8 cellular contexts compared by ENCODE assay signal in the genomic region with DNA sequence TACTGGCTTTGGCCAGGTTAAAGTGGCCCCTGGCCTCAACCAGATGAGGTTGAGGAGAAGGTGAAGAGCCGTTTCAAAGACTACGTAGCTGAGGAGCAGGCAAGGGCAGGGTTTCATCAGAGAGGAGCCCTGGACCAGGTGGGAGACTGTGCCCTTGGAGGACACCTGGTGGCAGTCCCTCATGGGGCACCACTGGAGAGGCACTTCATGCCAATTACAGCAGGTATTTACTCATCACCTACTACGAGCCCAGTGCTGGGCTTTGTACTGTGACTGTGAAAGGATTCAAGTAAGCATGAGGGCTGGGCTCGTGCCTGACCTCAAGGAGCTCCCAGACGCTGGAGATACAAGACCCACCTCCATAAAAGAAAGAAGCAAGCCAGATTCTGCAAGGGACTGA. TPM values are rescaled to one million over a fixed set of nuclear protein-coding genes. Genes with fewer than 3 reads are reported as not detected.
DNase-seq lines count a peak whose midpoint lies in the region; ATAC-seq and TF ChIP-seq lines count a peak whose summit lies in the region.

No MANE protein-coding gene starts in this region.

- intact Hi-C loops in left cardiac atrium (cut with DNase I) (no loop called here), Right ventricle myocardium inferior (cut with DNase I) (no loop called here), left ventricle myocardium inferior (cut with micrococcal nuclease) (no loop called here), upper lobe of right lung (cut with DNase I) (no loop called here)
- intact Hi-C loops in activated CD4-positive, alpha-beta memory T cell treated with anti-CD3 and anti-CD28 coated beads for 36 hours (cut with micrococcal nuclease), result loop anchor here (1.0 kb wide), 2 partner anchors 136 to 236 kb away; no protein-coding TSS in a partner anchor

- no peaks in the 10 kb centered on the region for H3K36me3 ChIP-seq in left ventricle myocardium inferior
- H3K36me3 ChIP-seq in upper lobe of right lung, result no peaks in the 10 kb centered on the region

- H3K4me3 ChIP-seq in left ventricle myocardium inferior, result no peak overlapping the region
- no peak overlapping the region for H3K4me3 ChIP-seq in upper lobe of right lung

- H3K4me1 ChIP-seq in left ventricle myocardium inferior (no peaks in the 10 kb centered on the region), upper lobe of right lung (peaks cover 14% of the 10 kb centered on the region)

- DNase-seq in left cardiac atrium (peak; percentile 23), Right ventricle myocardium inferior (ENCODE audit: missing footprints) (no peak), left ventricle myocardium inferior (no peak), upper lobe of right lung (peak; percentile 62), NCI-H82 (lab: John Stamatoyannopoulos, UW) (no peak)
- DNase-seq in activated CD4-positive, alpha-beta memory T cell treated with anti-CD3 and anti-CD28 coated beads for 36 hours, result peak; percentile 70

- H3K27me3 Mint-ChIP-seq in activated CD4-positive, alpha-beta memory T cell treated with anti-CD3 and anti-CD28 coated beads for 36 hours, result no peaks in the 10 kb centered on the region

- H3K27me3 ChIP-seq in left ventricle myocardium inferior (ENCODE audit: low read depth), result no peaks in the 10 kb centered on the region
- H3K27me3 ChIP-seq in upper lobe of right lung, result no peaks in the 10 kb centered on the region

- no peak overlapping the region for H3K4me3 Mint-ChIP-seq in activated CD4-positive, alpha-beta memory T cell treated with anti-CD3 and anti-CD28 coated beads for 36 hours

- no peaks in the 10 kb centered on the region for H3K36me3 Mint-ChIP-seq in activated CD4-positive, alpha-beta memory T cell treated with anti-CD3 and anti-CD28 coated beads for 36 hours

- CTCF ChIA-PET in activated CD4-positive, alpha-beta memory T cell treated with anti-CD3 and anti-CD28 coated beads for 36 hours (lab: Charles Lee), result interaction anchor here (0.6 to 5.2 kb wide), 7 partner anchors 12 to 182 kb away, joined by 3 to 65 read pairs (median 4); no protein-coding TSS in a partner anchor

- H3K27ac ChIP-seq in left ventricle myocardium inferior (replicated peaks) (no peak overlapping the region), upper lobe of right lung (no peak overlapping the region)

- ATAC-seq in left cardiac atrium (no peak), Right ventricle myocardium inferior (no peak), upper lobe of right lung (peak; percentile 57), GM19455 (IDR thresholded peaks at IDR 0.05; ENCODE audit: unreplicated experiment) (no peak), GM18517 (IDR thresholded peaks at IDR 0.05; ENCODE audit: unreplicated experiment) (no peak)

- H3K9me3 ChIP-seq in left ventricle myocardium inferior (replicated peaks) (no peaks in the 10 kb centered on the region), upper lobe of right lung (no peaks in the 10 kb centered on the region)

- H3K9me3 Mint-ChIP-seq in activated CD4-positive, alpha-beta memory T cell treated with anti-CD3 and anti-CD28 coated beads for 36 hours, result no peaks in the 10 kb centered on the region

- POLR2A ChIA-PET in activated CD4-positive, alpha-beta memory T cell treated with anti-CD3 and anti-CD28 coated beads for 36 hours (lab: Charles Lee), result no interaction called here

- H3K4me1 Mint-ChIP-seq in activated CD4-positive, alpha-beta memory T cell treated with anti-CD3 and anti-CD28 coated beads for 36 hours (ENCODE audit: low read depth), result peaks cover 10% of the 10 kb centered on the region

- TF ChIP-seq CTCF in left ventricle myocardium inferior (IDR thresholded peaks at IDR 0.05; ENCODE audit: borderline replicate concordance), result peak; percentile 28
- TF ChIP-seq CTCF in upper lobe of right lung (IDR thresholded peaks at IDR 0.05), result peak; percentile 36

- no peak overlapping the region for H3K27ac Mint-ChIP-seq in activated CD4-positive, alpha-beta memory T cell treated with anti-CD3 and anti-CD28 coated beads for 36 hours

RNA-seq across cellular contexts. Expression of gene SMAD7, which starts 37.6 kb away (rescaled TPM):
- total RNA-seq in left cardiac atrium, result 10 to 100 TPM; 17.1 to 49.0 TPM
- total RNA-seq in Right ventricle myocardium inferior, result 12.0 TPM
- total RNA-seq in activated CD4-positive, alpha-beta memory T cell treated with anti-CD3 and anti-CD28 coated beads for 36 hours, result 10 to 100 TPM; 13.6 to 14.4 TPM
- 19.3 TPM for total RNA-seq in left ventricle myocardium inferior
- total RNA-seq in upper lobe of right lung, result 68.9 TPM

Comparison
In these comparisons a context has a peak if more than half of its experiments do, and no peak if none do; other contexts are left out.
1. DNase-seq: peak in left cardiac atrium (single experiment), activated CD4-positive, alpha-beta memory T cell treated with anti-CD3 and anti-CD28 coated beads for 36 hours (single experiment) and upper lobe of right lung (single experiment); none in Right ventricle myocardium inferior (single experiment), left ventricle myocardium inferior (single experiment) and NCI-H82 (single experiment).